In genomic region chr11:118434553-118435232, GRCh38 we compare ENCODE assay signal across 8 cellular contexts. TPM values are rescaled to one million over a fixed set of nuclear protein-coding genes. Genes with fewer than 3 reads are reported as not detected.
DNase-seq lines count a peak whose midpoint lies in the region; ATAC-seq and TF ChIP-seq lines count a peak whose summit lies in the region.

No MANE protein-coding gene starts in this region.

- H3K27ac Mint-ChIP-seq in HFFc6: peak overlapping the region; percentile 56

- peak; percentile 36 for DNase-seq in AG20443 (ENCODE audit: low spot score)
- DNase-seq in HFFc6: no peak
- peak in 1 of 2 experiments; percentile 34 for DNase-seq in SJSA1 (ENCODE audit: low read depth in 1 of 2, low spot score in 2 of 2)
- DNase-seq in adrenal gland: peak; percentile 25 to 64 (median 45)
- DNase-seq in hepatocyte (ENCODE audit: low spot score): peak; percentile 64
- DNase-seq in retina: peak; percentile 94
- DNase-seq in omental fat pad (ENCODE audit: low spot score): no peak

- H3K9me3 Mint-ChIP-seq in HFFc6: no peaks in the 10 kb centered on the region

- peaks cover 3% of the 10 kb centered on the region; the same call in 1 of the 2 replicates for H3K27me3 Mint-ChIP-seq in HFFc6 (ENCODE audit: insufficient read depth)

- peaks cover 30% of the 10 kb centered on the region for H3K79me2 ChIP-seq in hepatocyte

- H3K36me3 ChIP-seq in SJSA1 (0 out of 2 replicates have a peak, but pooled peaks cover under 1% of the 10 kb centered on the region), adrenal gland (replicated peaks in 1 of 2) (no peaks in the 10 kb centered on the region), hepatocyte (replicated peaks; ENCODE audit: insufficient read depth, low read depth) (no peaks in the 10 kb centered on the region)

- no peak for ATAC-seq in GM21390 (IDR thresholded peaks at IDR 0.05; ENCODE audit: unreplicated experiment)
- ATAC-seq in omental fat pad (ENCODE audit: low FRiP score): no peak

- peaks cover 8% of the 10 kb centered on the region for H3K4me1 ChIP-seq in SJSA1 (replicated peaks)
- H3K4me1 ChIP-seq in adrenal gland (replicated peaks in 1 of 2): peaks cover 13 to 22% of the 10 kb centered on the region in 2 donors
- peaks cover 9% of the 10 kb centered on the region for H3K4me1 ChIP-seq in hepatocyte (ENCODE audit: insufficient read depth)

- H2AFZ ChIP-seq in hepatocyte: peak overlapping the region; percentile 97

- H3K4me1 Mint-ChIP-seq in HFFc6 (ENCODE audit: low read depth): peaks cover 31% of the 10 kb centered on the region

- peak overlapping the region; percentile 91 for H3K4me3 Mint-ChIP-seq in HFFc6

- H4K20me1 ChIP-seq in hepatocyte (ENCODE audit: insufficient read depth, poor library complexity, severe bottlenecking): peaks cover 27% of the 10 kb centered on the region

- 0 to 2% (median 1%) methylated on average over 20 to 35 of the region's 35 CpGs for WGBS in adrenal gland, 4 donors
- 2% methylated on average over 35 of the region's 35 CpGs for WGBS in hepatocyte (ENCODE audit: low lambda C conversion rate, missing lambda C conversion rate)

- TF ChIP-seq POLR2A in adrenal gland (IDR thresholded peaks at IDR 0.05): no peak

- H3K9me3 ChIP-seq in SJSA1 (replicated peaks) (no peaks in the 10 kb centered on the region), adrenal gland (replicated peaks in 1 of 3) (no peaks in the 10 kb centered on the region), hepatocyte (ENCODE audit: low read depth) (no peaks in the 10 kb centered on the region)

- no peaks in the 10 kb centered on the region for H3K36me3 Mint-ChIP-seq in HFFc6 (ENCODE audit: low read depth)

- H3K27me3 ChIP-seq in SJSA1 (replicated peaks): no peaks in the 10 kb centered on the region
- no peaks in the 10 kb centered on the region for H3K27me3 ChIP-seq in adrenal gland
- H3K27me3 ChIP-seq in hepatocyte: no peaks in the 10 kb centered on the region

- no peaks in the 10 kb centered on the region for H3K9me2 ChIP-seq in hepatocyte (replicated peaks; ENCODE audit: insufficient read depth)

- H3K4me3 ChIP-seq in SJSA1 (peak overlapping the region; percentile 72), adrenal gland (peak overlapping the region; percentile 62 to 89 (median 71)), hepatocyte (peak overlapping the region; percentile 81)

- no peak; the same call in 1 of the 2 replicates for TF ChIP-seq CTCF in HFFc6 (IDR thresholded peaks at IDR 0.05)
- no peak for TF ChIP-seq CTCF in adrenal gland (IDR thresholded peaks at IDR 0.05)
- TF ChIP-seq CTCF in hepatocyte (IDR thresholded peaks at IDR 0.05; ENCODE audit: poor library complexity): no peak
- no peak for TF ChIP-seq CTCF in omental fat pad (IDR thresholded peaks at IDR 0.05)

- peak overlapping the region; percentile 100 for H3K4me2 ChIP-seq in hepatocyte

- H3K27ac ChIP-seq in SJSA1 (no peak overlapping the region), adrenal gland (peak overlapping the region; percentile 10 to 98 (median 81)), hepatocyte (peak overlapping the region; percentile 61)

- intact Hi-C loops in adrenal gland (cut with DNase I): loop anchor here in 1 of 2 donors (5.0 kb wide), 1 partner anchor 32 kb away; the partner anchor contains the start of gene ATP5MG

RNA-seq across cellular contexts. Expression of gene KMT2A, which starts 1.6 kb away (rescaled TPM):
- 10 to 100 TPM; 29.3 to 39.3 (median 34.4) TPM for total RNA-seq in HFFc6 (2021; fragmentation: NEBNext Ultra II Directional; extraction: Animal tissue kit (Norgen Biotek cat#: 25700))
- 12.8 and 13.4 TPM in 2 replicates for total RNA-seq in SJSA1 (2014; rRNA removed; shearing (Covaris generic))
- total RNA-seq in adrenal gland (100 to 1,000 TPM in 1 of 8 donors, 10 to 100 TPM in 7; 36.7 to 107 (median 49.9) TPM), hepatocyte (29.1 and 30.6 TPM in 2 replicates), omental fat pad (10 to 100 TPM; 39.3 to 84.8 (median 51.9) TPM)
- polyA plus RNA-seq in adrenal gland (10 to 100 TPM in 2 of 3 donors, 1 to 10 TPM in 1; 9.5 to 19.9 (median 18.4) TPM), hepatocyte (23.0 and 25.9 TPM in 2 replicates)

RNA-seq across cellular contexts. Expression of gene ATP5MG, which starts 33.3 kb away (rescaled TPM):
- 100 to 1,000 TPM; 196 to 275 (median 223) TPM for total RNA-seq in HFFc6 (2021; fragmentation: NEBNext Ultra II Directional; extraction: Animal tissue kit (Norgen Biotek cat#: 25700))
- 51.1 and 55.4 TPM in 2 replicates for total RNA-seq in SJSA1 (2014; rRNA removed; shearing (Covaris generic))
- total RNA-seq in adrenal gland: 100 to 1,000 TPM in 5 of 8 donors, 10 to 100 TPM in 3; 51.8 to 857 (median 253) TPM
- polyA plus RNA-seq in adrenal gland: 100 to 1,000 TPM; 205 to 540 (median 367) TPM
- 64.7 and 68.1 TPM in 2 replicates for total RNA-seq in hepatocyte
- polyA plus RNA-seq in hepatocyte: 431 and 471 TPM in 2 replicates
- 10 to 100 TPM; 38.1 to 57.1 (median 51.9) TPM for total RNA-seq in omental fat pad

Comparison
In these comparisons a context has a peak if more than half of its experiments do, and no peak if none do; other contexts are left out.
1. DNase-seq: peak in AG20443 (single experiment), adrenal gland (7 of 7), hepatocyte (single experiment) and retina (single experiment); none in HFFc6 (single experiment) and omental fat pad (single experiment).
2. Peak in every context shown above with its lines, with median percentiles within 50 percentile points of each other: H3K4me3 ChIP-seq.